In the genomic region with DNA sequence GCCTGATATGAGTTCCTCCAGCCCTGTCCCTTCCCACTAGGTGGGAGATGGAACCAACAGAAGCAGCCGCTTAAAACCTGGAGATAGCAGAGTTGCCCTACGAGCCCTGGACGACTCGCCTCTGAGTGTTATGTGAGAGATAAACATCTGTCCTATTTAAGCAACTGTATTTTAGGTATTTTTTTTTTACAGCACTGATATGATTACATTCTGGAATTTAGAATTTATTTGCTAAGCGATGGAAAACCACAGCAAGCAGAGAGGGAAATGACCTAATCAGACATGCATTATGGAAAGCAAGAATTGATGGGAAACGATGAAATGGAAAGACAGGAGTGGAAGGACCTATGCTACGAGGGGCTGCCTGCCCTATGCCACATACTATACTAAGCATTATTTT, we compare ENCODE assay signal across 24 cellular contexts.
"Had no signal": no experiment of that assay in that cellular context is flagged by ENCODE, and none has a peak within 500 bp of the region (broad histone marks: within the 10 kb centered on the region; RNA-seq: fewer than 3 reads in every experiment).

No MANE protein-coding gene starts in this region.

- DNase-seq: activated CD4-positive, alpha-beta T cell treated with anti-CD3 and anti-CD28 coated beads for 4 hours; activated CD4-positive, alpha-beta T cell treated with anti-CD3 and anti-CD28 coated beads, Interleukin-2, amount 50 U/mL, for 4 hours; activated effector memory CD4-positive, alpha-beta T cell treated with Interleukin-2 at 50 U/mL for 16 hours; activated naive CD4-positive, alpha-beta T cell treated with Interleukin-2 at 50 U/mL for 16 hours; adrenal gland; colonic mucosa; effector CD8-positive, alpha-beta T cell; gastrocnemius medialis; glutamatergic neuron; islet precursor cell; left ventricle myocardium inferior; mucosa of descending colon; posterior cingulate gyrus; right cardiac atrium; stimulated activated CD4-positive, alpha-beta T cell treated with anti-CD3 and anti-CD28 coated beads, Interleukin-2, amount 100 ng/mL, for 48 hours; stimulated activated naive CD4-positive, alpha-beta T cell treated with Interleukin-2 at 50 U/mL for 16 hours; transverse colon had no signal

- H3K4me3 Mint-ChIP-seq: activated naive CD8-positive, alpha-beta T cell; natural killer cell treated with Interleukin-12 subunit alpha and Interleukin-12 subunit beta and Interleukin-15 and Interleukin-18, amount 100 ng/mL, for 72 hours had no signal

- H3K36me3 ChIP-seq: adrenal gland, breast epithelium, colonic mucosa, gastrocnemius medialis, left ventricle myocardium inferior, transverse colon had no signal

- H3K36me3 Mint-ChIP-seq: activated naive CD8-positive, alpha-beta T cell; natural killer cell treated with Interleukin-12 subunit alpha and Interleukin-12 subunit beta and Interleukin-15 and Interleukin-18, amount 100 ng/mL, for 72 hours had no signal

- FAIRE-seq: endometrium, urothelium cell line had no signal

- H3K4me3 ChIP-seq: adrenal gland, breast epithelium, colonic mucosa, gastrocnemius medialis, left ventricle myocardium inferior, lung, mucosa of descending colon, transverse colon had no signal

- H3K9me3 ChIP-seq: adrenal gland, breast epithelium, colonic mucosa, gastrocnemius medialis, left ventricle myocardium inferior, mucosa of descending colon, transverse colon had no signal

- H3K27me3 Mint-ChIP-seq: activated naive CD8-positive, alpha-beta T cell; natural killer cell treated with Interleukin-12 subunit alpha and Interleukin-12 subunit beta and Interleukin-15 and Interleukin-18, amount 100 ng/mL, for 72 hours had no signal

- H3K27ac Mint-ChIP-seq: activated naive CD8-positive, alpha-beta T cell; natural killer cell treated with Interleukin-12 subunit alpha and Interleukin-12 subunit beta and Interleukin-15 and Interleukin-18, amount 100 ng/mL, for 72 hours had no signal

- H3K27me3 ChIP-seq: adrenal gland, breast epithelium, colonic mucosa, gastrocnemius medialis, transverse colon had no signal

- H3K27ac ChIP-seq: adrenal gland, breast epithelium, colonic mucosa, gastrocnemius medialis, left ventricle myocardium inferior, transverse colon, VCaP had no signal

- ATAC-seq: gastrocnemius medialis; mucosa of descending colon; natural killer cell treated with Interleukin-12 subunit alpha and Interleukin-12 subunit beta and Interleukin-15 and Interleukin-18, amount 100 ng/mL, for 72 hours; right cardiac atrium had no signal

- H3K4me1 ChIP-seq: adrenal gland, breast epithelium, colonic mucosa, gastrocnemius medialis, transverse colon had no signal
